11 cellular contexts compared by ENCODE assay signal in the genomic region with DNA sequence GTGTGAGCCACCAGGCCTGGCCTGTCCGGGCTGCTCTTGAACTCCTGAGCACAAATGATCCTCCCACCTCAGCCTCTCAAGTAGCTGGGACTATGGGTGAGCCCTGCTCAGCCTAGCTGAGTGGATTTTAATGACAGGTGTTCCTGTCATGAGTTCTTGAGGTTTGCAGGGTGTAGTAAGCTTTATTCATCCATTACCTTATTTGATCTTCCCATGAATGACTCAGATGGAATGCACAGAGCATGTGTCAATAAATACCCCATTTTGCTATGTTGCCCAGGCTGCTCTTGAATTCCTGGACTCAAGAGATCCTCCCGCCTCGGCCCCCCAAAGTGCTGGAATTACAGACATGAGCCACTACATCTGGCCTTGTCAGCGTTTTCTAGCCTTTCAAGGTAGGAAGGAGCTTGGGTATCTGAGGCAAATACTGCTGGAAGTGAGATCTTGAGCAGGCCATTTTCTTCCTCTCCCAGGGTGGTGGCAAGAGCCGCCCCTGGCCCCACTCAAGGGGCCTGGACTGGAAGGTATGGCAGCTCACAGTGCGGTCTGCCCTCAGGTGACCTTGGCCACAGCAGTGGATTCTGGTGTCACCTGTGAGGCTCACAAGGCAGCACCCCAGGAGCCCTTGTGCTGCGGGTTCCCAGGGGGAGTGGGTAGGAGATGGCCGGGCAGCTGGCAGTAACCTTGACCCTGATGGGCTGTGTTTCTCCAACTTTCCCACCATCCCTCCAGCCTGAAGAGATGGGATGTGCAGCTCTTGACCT. TPM values are rescaled to one million over a fixed set of nuclear protein-coding genes. Genes with fewer than 3 reads are reported as not detected.
A peak's percentile ranks its signal among the peaks of the same experiment; 100 is the strongest.
DNase-seq lines count a peak whose midpoint lies in the region; ATAC-seq and TF ChIP-seq lines count a peak whose summit lies in the region.
"Had no signal": no experiment of that assay in that cellular context is flagged by ENCODE, and none has a peak within 500 bp of the region (broad histone marks: within the 10 kb centered on the region; RNA-seq: fewer than 3 reads in every experiment).

No MANE protein-coding gene starts in this region.

- no peaks in the 10 kb centered on the region for H3K4me1 ChIP-seq in breast epithelium
- peaks cover 0 to 7% (median 2%) of the 10 kb centered on the region in 4 donors for H3K4me1 ChIP-seq in upper lobe of left lung

- peak; percentile 32 to 87 for ATAC-seq in upper lobe of left lung (ENCODE audit: low FRiP score in 2 of 2)
- ATAC-seq in GM21381 (IDR thresholded peaks at IDR 0.05; ENCODE audit: unreplicated experiment) = no peak
- ATAC-seq in GM21619 (IDR thresholded peaks at IDR 0.05; ENCODE audit: unreplicated experiment) = no peak
- ATAC-seq in HG02885 (IDR thresholded peaks at IDR 0.05; ENCODE audit: poor library complexity, unreplicated experiment) = no peak

- TF ChIP-seq EP300 in upper lobe of left lung (IDR thresholded peaks at IDR 0.05) = peak in 1 of 4 donors; percentile 71

- TF ChIP-seq POLR2A in breast epithelium (IDR thresholded peaks at IDR 0.05) = no peak
- TF ChIP-seq POLR2A in upper lobe of left lung (IDR thresholded peaks at IDR 0.05) = no peak

- POLR2A ChIA-PET in MCF 10A (lab: Yijun Ruan, JAX) = interaction anchor here (0.7 to 1.1 kb wide), 3 partner anchors 27 to 82 kb away, joined by 3 read pairs; no protein-coding TSS in a partner anchor

- no peak overlapping the region for H3K4me3 Mint-ChIP-seq in MCF 10A (ENCODE audit: unreplicated experiment)
- H3K4me3 Mint-ChIP-seq: brain had no signal

- H3K9me3 ChIP-seq in breast epithelium (no peaks in the 10 kb centered on the region), upper lobe of left lung (no peaks in the 10 kb centered on the region)
- H3K9me3 ChIP-seq: thoracic aorta had no signal

- H3K9me3 Mint-ChIP-seq in MCF 10A (ENCODE audit: unreplicated experiment) = no peaks in the 10 kb centered on the region
- H3K9me3 Mint-ChIP-seq: brain had no signal

- H3K27ac ChIP-seq in breast epithelium (no peak overlapping the region), upper lobe of left lung (peak overlapping the region in 3 of 4 donors; percentile 55 to 70 (median 62))
- H3K27ac ChIP-seq: thoracic aorta had no signal

- CTCF ChIA-PET in MCF 10A (lab: Yijun Ruan, JAX) = interaction anchor here (0.6 to 2.4 kb wide), 3 partner anchors 45 to 195 kb away, joined by 3 to 5 read pairs (median 5); no protein-coding TSS in a partner anchor

- no peaks in the 10 kb centered on the region for H3K36me3 Mint-ChIP-seq in MCF 10A (ENCODE audit: insufficient read depth, unreplicated experiment)
- H3K36me3 Mint-ChIP-seq: brain had no signal

- BruUV-seq in MCF 10A (replicated peaks; lab: Mats Ljungman, UMichigan) = no TSS peak

- H3K4me3 ChIP-seq in breast epithelium (no peak overlapping the region), epithelial cell of esophagus (ENCODE audit: low read length) (no peak overlapping the region), upper lobe of left lung (no peak overlapping the region)
- H3K4me3 ChIP-seq: thoracic aorta had no signal

- H3K27me3 ChIP-seq in breast epithelium (no peaks in the 10 kb centered on the region), upper lobe of left lung (no peaks in the 10 kb centered on the region)

- H3K36me3 ChIP-seq in breast epithelium (no peaks in the 10 kb centered on the region), upper lobe of left lung (no peaks in the 10 kb centered on the region)
- H3K36me3 ChIP-seq: thoracic aorta had no signal

- peaks cover 6% of the 10 kb centered on the region for H3K4me1 Mint-ChIP-seq in MCF 10A (ENCODE audit: insufficient read depth, unreplicated experiment)
- H3K4me1 Mint-ChIP-seq: brain had no signal

- no peaks in the 10 kb centered on the region for H3K27me3 Mint-ChIP-seq in MCF 10A (ENCODE audit: insufficient read depth, unreplicated experiment)

- intact Hi-C loops in MCF 10A (cut with micrococcal nuclease) (no loop called here), breast epithelium (cut with DNase I; ENCODE audit: low total_unique reads) (no loop called here)

- TF ChIP-seq CTCF in MCF 10A (IDR thresholded peaks at IDR 0.05; ENCODE audit: unreplicated experiment) = no peak
- TF ChIP-seq CTCF in breast epithelium (IDR thresholded peaks at IDR 0.05) = no peak
- TF ChIP-seq CTCF in epithelial cell of esophagus (IDR thresholded peaks at IDR 0.05; ENCODE audit: insufficient read depth, low read depth, low read length, missing control alignments) = no peak
- TF ChIP-seq CTCF in upper lobe of left lung (IDR thresholded peaks at IDR 0.05) = no peak

- DNase-seq in MCF 10A (ENCODE audit: unreplicated experiment) = peak; percentile 31
- DNase-seq in breast epithelium (ENCODE audit: low spot score in 2 of 2) = no peak
- peak; percentile 42 for DNase-seq in RPMI7951 (ENCODE audit: low read depth)
- peak; percentile 93 for DNase-seq in epithelial cell of esophagus (ENCODE audit: low read depth)
- peak in 1 of 2 donors; percentile 68 for DNase-seq in upper lobe of left lung
- DNase-seq: NCI-H526 had no signal

- 42 to 73% methylated on average over 3 to 8 of the region's 8 CpGs for WGBS in upper lobe of left lung, 2 donors

- no peak overlapping the region for H3K27ac Mint-ChIP-seq in MCF 10A (ENCODE audit: low read depth, unreplicated experiment)
- H3K27ac Mint-ChIP-seq: brain had no signal

RNA-seq across cellular contexts. Expression of gene PIK3CD, which starts 20.0 kb away (rescaled TPM):
- total RNA-seq in MCF 10A (2022) (6.3 and 7.0 TPM in 2 replicates), breast epithelium (10 to 100 TPM in 2 of 3 donors, 1 to 10 TPM in 1; 8.2 to 12.1 (median 11.9) TPM), upper lobe of left lung (10 to 100 TPM; 19.0 to 56.6 (median 24.2) TPM)
- total RNA-seq in RPMI7951 (2014; rRNA removed; shearing (Covaris generic)) = 16.1 and 16.7 TPM in 2 replicates

Comparison
In these comparisons a context has a peak if more than half of its experiments do, and no peak if none do; other contexts are left out.
1. DNase-seq: peak in MCF 10A (single experiment), RPMI7951 (single experiment) and epithelial cell of esophagus (single experiment); none in breast epithelium (0 of 2).
2. H3K27ac ChIP-seq: peak in upper lobe of left lung (3 of 4); none in breast epithelium (0 of 2).
3. ATAC-seq: peak in upper lobe of left lung (2 of 2); none in GM21381 (single experiment), GM21619 (single experiment) and HG02885 (single experiment).